Comparison of ENCODE assay signal across 1 cellular context in the genomic region with DNA sequence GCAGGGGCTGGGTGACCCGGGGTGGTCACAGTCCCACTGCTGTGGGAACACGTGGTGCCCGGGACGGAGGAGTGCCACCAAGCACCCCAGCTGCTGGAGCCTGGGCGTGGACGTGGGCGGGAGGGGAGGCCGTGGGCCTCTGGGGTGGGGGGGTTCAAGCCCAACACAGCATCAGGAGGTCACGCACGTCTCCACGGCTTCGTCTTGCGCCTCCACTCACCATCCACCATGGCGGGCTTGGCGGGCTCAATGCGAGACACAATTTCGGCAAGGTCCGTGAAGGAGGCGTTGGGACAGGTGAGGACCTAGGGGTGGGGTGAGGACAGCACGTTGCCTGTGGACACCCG.
TF ChIP-seq lines count a peak whose summit lies in the region.

No MANE protein-coding gene starts in this region.

TF ChIP-seq in HEK293T, 16 proteins besides CTCF, POLR2A, EP300 and RAD21 (continued from another document):
- no peak for TF ChIP-seq CTBP1 (IDR thresholded peaks at IDR 0.05; ENCODE audit: borderline replicate concordance)
- TF ChIP-seq L3MBTL2 (conservative IDR thresholded peaks at IDR 0.05), result no peak
- TF ChIP-seq BHLHE40 (IDR thresholded peaks at IDR 0.05; ENCODE audit: borderline replicate concordance), result no peak
- TF ChIP-seq FOXK2 (IDR thresholded peaks at IDR 0.05), result no peak
- no peak for TF ChIP-seq FOXM1 (IDR thresholded peaks at IDR 0.05; ENCODE audit: borderline replicate concordance)
